Comparison of ENCODE assay signal across 21 cellular contexts in the genomic region with DNA sequence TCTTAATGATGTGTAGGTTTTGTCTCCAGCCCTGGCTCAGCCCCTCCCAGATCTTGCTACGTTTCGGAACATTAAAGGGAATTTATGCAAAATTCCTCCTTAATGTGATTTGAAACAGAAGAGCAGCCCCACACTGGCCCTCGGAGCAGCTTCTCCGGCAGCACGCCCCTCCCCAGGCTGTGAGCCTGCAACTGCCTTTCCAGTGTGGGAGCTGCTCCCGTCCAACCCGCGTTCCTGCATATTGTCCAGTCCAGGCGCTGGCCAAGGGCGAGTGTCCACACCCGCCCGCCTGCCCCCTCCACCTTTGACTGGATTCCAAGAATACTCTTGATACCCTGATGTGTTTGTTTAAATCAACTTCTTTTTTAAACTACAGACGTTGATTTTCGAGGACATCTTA.
"Had no signal": no experiment of that assay in that cellular context is flagged by ENCODE, and none has a peak within 500 bp of the region (broad histone marks: within the 10 kb centered on the region; RNA-seq: fewer than 3 reads in every experiment).

No MANE protein-coding gene starts in this region.

- ATAC-seq: stimulated activated effector memory CD8-positive, alpha-beta T cell treated with anti-CD3 and anti-CD28 coated beads, Interleukin-12 subunit alpha, Interleukin-12 subunit beta, amount 100 ng/mL, for 72 hours; T-helper 17 cell had no signal

- H3K4me3 ChIP-seq: ascending aorta, esophagus squamous epithelium, lung, prostate gland, right atrium auricular region, smooth muscle cell had no signal

- H3K36me3 ChIP-seq: ascending aorta, esophagus squamous epithelium, prostate gland, right atrium auricular region had no signal

- H3K27ac ChIP-seq: ascending aorta, esophagus squamous epithelium, prostate gland, right atrium auricular region, VCaP had no signal

- H3K4me1 Mint-ChIP-seq: stimulated activated effector memory CD8-positive, alpha-beta T cell treated with anti-CD3 and anti-CD28 coated beads, Interleukin-12 subunit alpha, Interleukin-12 subunit beta, amount 100 ng/mL, for 72 hours had no signal

- H3K4me3 Mint-ChIP-seq: dendritic cell treated with granulocyte-macrophage colony-stimulating factor and Interleukin-4, amounts not matched to agents 40 ng/mL and 50 ng/mL, for 4 days; nephron progenitor cell; stimulated activated effector memory CD8-positive, alpha-beta T cell treated with anti-CD3 and anti-CD28 coated beads, Interleukin-12 subunit alpha, Interleukin-12 subunit beta, amount 100 ng/mL, for 72 hours; T-helper 17 cell had no signal

- H3K9me3 ChIP-seq: ascending aorta, esophagus squamous epithelium, prostate gland, right atrium auricular region had no signal

- H3K36me3 Mint-ChIP-seq: stimulated activated effector memory CD8-positive, alpha-beta T cell treated with anti-CD3 and anti-CD28 coated beads, Interleukin-12 subunit alpha, Interleukin-12 subunit beta, amount 100 ng/mL, for 72 hours had no signal

- H3K27ac Mint-ChIP-seq: dendritic cell treated with granulocyte-macrophage colony-stimulating factor and Interleukin-4, amounts not matched to agents 40 ng/mL and 50 ng/mL, for 4 days; nephron progenitor cell; stimulated activated effector memory CD8-positive, alpha-beta T cell treated with anti-CD3 and anti-CD28 coated beads, Interleukin-12 subunit alpha, Interleukin-12 subunit beta, amount 100 ng/mL, for 72 hours; T-helper 17 cell had no signal

- H3K4me1 ChIP-seq: ascending aorta, prostate gland had no signal

- H3K4me2 ChIP-seq: smooth muscle cell had no signal

- DNase-seq: activated CD4-positive, alpha-beta T cell treated with anti-CD3 and anti-CD28 coated beads, Interleukin-2, amount 50 U/mL, for 1 hour; activated CD4-positive, CD25-positive, alpha-beta regulatory T cell treated with anti-CD3 and anti-CD28 coated beads, Interleukin-2, amount 50 U/mL, for 72 hours; activated CD8-positive, alpha-beta memory T cell treated with anti-CD3 and anti-CD28 coated beads for 24 hours; activated CD8-positive, alpha-beta memory T cell treated with anti-CD3 and anti-CD28 coated beads, Interleukin-2, amount 50 U/mL, for 48 hours; activated effector memory CD4-positive, alpha-beta T cell treated with anti-CD3 and anti-CD28 coated beads, Interleukin-2, amount 50 U/mL, for 16 hours; activated naive CD4-positive, alpha-beta T cell treated with anti-CD3 and anti-CD28 coated beads, Interleukin-2, amount 50 U/mL, for 16 hours; activated T-cell treated with anti-CD3 and anti-CD28 coated beads, Interleukin-2, amount 50 U/mL, for 48 hours; effector memory CD4-positive, alpha-beta T cell; esophagus squamous epithelium; nephron progenitor cell; occipital lobe; stimulated activated CD4-positive, alpha-beta T cell treated with anti-CD3 and anti-CD28 coated beads, Interleukin-4, amount 100 ng/mL, for 24 hours; T-helper 17 cell had no signal

- H3K9me3 Mint-ChIP-seq: dendritic cell treated with granulocyte-macrophage colony-stimulating factor and Interleukin-4, amounts not matched to agents 40 ng/mL and 50 ng/mL, for 4 days; nephron progenitor cell; stimulated activated effector memory CD8-positive, alpha-beta T cell treated with anti-CD3 and anti-CD28 coated beads, Interleukin-12 subunit alpha, Interleukin-12 subunit beta, amount 100 ng/mL, for 72 hours had no signal

- H3K27me3 ChIP-seq: ascending aorta, right atrium auricular region had no signal
